Comparison of ENCODE assay signal across 8 cellular contexts in the genomic region with DNA sequence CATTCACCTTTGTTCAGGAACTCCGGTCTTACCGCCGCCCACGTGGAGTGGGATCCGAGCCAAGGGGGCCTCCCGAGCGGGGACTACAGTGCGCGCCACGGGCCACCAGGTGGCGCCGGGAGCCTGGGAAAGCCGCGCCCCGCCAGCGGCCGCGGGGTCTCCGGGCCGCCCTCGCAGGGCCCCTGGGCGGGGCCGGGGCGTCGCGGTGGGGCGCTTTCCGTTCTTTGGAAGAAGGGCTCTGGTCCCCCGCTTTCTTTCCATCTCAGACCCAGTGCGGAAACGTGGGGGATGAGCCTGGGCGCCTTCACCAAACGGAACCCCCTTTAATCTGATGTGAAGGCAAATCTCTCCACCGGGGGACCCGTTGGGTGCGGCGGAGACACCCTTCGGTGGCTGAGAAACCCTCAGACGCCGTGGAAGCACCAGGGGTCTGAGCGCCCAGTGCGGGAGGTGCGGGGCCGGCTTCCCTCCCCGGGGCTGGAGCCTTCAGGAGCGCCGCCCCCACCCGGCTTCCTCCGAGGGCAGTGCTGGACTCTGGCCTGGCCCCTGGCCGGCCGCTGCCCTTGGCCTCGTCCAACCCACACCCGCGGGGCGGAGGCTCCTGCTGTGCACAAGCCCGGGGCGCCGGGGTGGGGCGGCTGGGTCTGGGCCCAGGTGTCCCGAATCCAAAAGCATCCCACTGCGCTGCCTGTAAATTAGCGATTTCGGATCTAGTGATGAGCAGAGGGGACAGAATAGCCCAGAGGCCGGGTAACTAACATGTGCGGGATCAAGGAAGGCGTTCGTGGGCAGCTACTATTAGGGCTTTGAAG. TPM values are rescaled to one million over a fixed set of nuclear protein-coding genes. Genes with fewer than 3 reads are reported as not detected.
DNase-seq lines count a peak whose midpoint lies in the region; ATAC-seq and TF ChIP-seq lines count a peak whose summit lies in the region.

No MANE protein-coding gene starts in this region.

- ATAC-seq in GM21447 (IDR thresholded peaks at IDR 0.05; ENCODE audit: unreplicated experiment) = peak; percentile 94

- intact Hi-C loops in activated T-helper 2 cell treated with anti-CD3 and anti-CD28 coated beads, Interferon-gamma antibody, Interleukin-2, Interleukin-4, amounts not matched to agents 10 μg/mL and 5 μg/mL and 100 μg/mL, durations not matched to agents 14 hours and 24 hours and 36 hours (cut with micrococcal nuclease) = loop anchor here (1.0 to 10.0 kb wide), 7 partner anchors 113 to 461 kb away; a partner anchor contains a TSS

- no peak overlapping the region for H3K27ac ChIP-seq in HUES64 (ENCODE audit: low read depth, low read length)

- H3K4me3 ChIP-seq in HUES64 (ENCODE audit: low read length) (peak overlapping the region; percentile 56), fibroblast of the aortic adventitia (ENCODE audit: low read depth, low read length) (peak overlapping the region; percentile 78)

- H3K36me3 Mint-ChIP-seq in activated T-helper 2 cell treated with anti-CD3 and anti-CD28 coated beads, Interferon-gamma antibody, Interleukin-2, Interleukin-4, amounts not matched to agents 10 μg/mL and 5 μg/mL and 100 μg/mL, durations not matched to agents 14 hours and 24 hours and 36 hours (ENCODE audit: low read depth) = no peaks in the 10 kb centered on the region
- H3K36me3 Mint-ChIP-seq in nephron (ENCODE audit: low read depth) = no peaks in the 10 kb centered on the region

- 17% methylated on average over 67 of the region's 67 CpGs for WGBS in HUES64

- peak; percentile 68 for TF ChIP-seq CTCF in fibroblast of the aortic adventitia (IDR thresholded peaks at IDR 0.05; ENCODE audit: insufficient read depth, low read length)
- TF ChIP-seq CTCF in nephron (IDR thresholded peaks at IDR 0.05; ENCODE audit: unreplicated experiment in 3 of 3) = peak; percentile 97

- DNase-seq in DMS53 (lab: John Stamatoyannopoulos, UW) (peak; percentile 98), RKO (ENCODE audit: low spot score) (peak; percentile 90), fibroblast of the aortic adventitia (ENCODE audit: low read depth) (peak; percentile 68)
- peak; percentile 75 for DNase-seq in activated T-helper 2 cell treated with anti-CD3 and anti-CD28 coated beads, Interferon-gamma antibody, Interleukin-2, Interleukin-4, amounts not matched to agents 10 μg/mL and 5 μg/mL and 100 μg/mL, durations not matched to agents 14 hours and 24 hours and 36 hours (ENCODE audit: low spot score)
- peak; percentile 82 for DNase-seq in stimulated activated naive CD4-positive, alpha-beta T cell treated with Interleukin-2 at 50 U/mL for 16 hours (lab: John Stamatoyannopoulos, UW)

- 0 out of 2 replicates have a peak, but pooled peaks cover 5% of the 10 kb centered on the region for H3K36me3 ChIP-seq in HUES64 (ENCODE audit: insufficient read depth, low read length)

- H3K9ac ChIP-seq in HUES64 (ENCODE audit: low read depth, low read length) = peak overlapping the region; percentile 71

- no peaks in the 10 kb centered on the region for H3K27me3 ChIP-seq in HUES64 (ENCODE audit: insufficient read depth, low read length)

- no peaks in the 10 kb centered on the region for H3K9me3 Mint-ChIP-seq in activated T-helper 2 cell treated with anti-CD3 and anti-CD28 coated beads, Interferon-gamma antibody, Interleukin-2, Interleukin-4, amounts not matched to agents 10 μg/mL and 5 μg/mL and 100 μg/mL, durations not matched to agents 14 hours and 24 hours and 36 hours
- H3K9me3 Mint-ChIP-seq in nephron = no peaks in the 10 kb centered on the region

- peak overlapping the region; percentile 76 for H3K4me3 Mint-ChIP-seq in activated T-helper 2 cell treated with anti-CD3 and anti-CD28 coated beads, Interferon-gamma antibody, Interleukin-2, Interleukin-4, amounts not matched to agents 10 μg/mL and 5 μg/mL and 100 μg/mL, durations not matched to agents 14 hours and 24 hours and 36 hours (ENCODE audit: low read depth)
- peak overlapping the region; percentile 75 to 84 (median 83) for H3K4me3 Mint-ChIP-seq in nephron

- peaks cover 10% of the 10 kb centered on the region for H3K4me1 Mint-ChIP-seq in activated T-helper 2 cell treated with anti-CD3 and anti-CD28 coated beads, Interferon-gamma antibody, Interleukin-2, Interleukin-4, amounts not matched to agents 10 μg/mL and 5 μg/mL and 100 μg/mL, durations not matched to agents 14 hours and 24 hours and 36 hours (ENCODE audit: low read depth)
- H3K4me1 Mint-ChIP-seq in nephron = peaks cover 14% of the 10 kb centered on the region

- H3K4me1 ChIP-seq in HUES64 (ENCODE audit: insufficient read depth, low read length) = peaks cover 25% of the 10 kb centered on the region; the same call in 1 of the 2 replicates

- H3K27ac Mint-ChIP-seq in activated T-helper 2 cell treated with anti-CD3 and anti-CD28 coated beads, Interferon-gamma antibody, Interleukin-2, Interleukin-4, amounts not matched to agents 10 μg/mL and 5 μg/mL and 100 μg/mL, durations not matched to agents 14 hours and 24 hours and 36 hours = peak overlapping the region; percentile 63
- peak overlapping the region; percentile 9 to 79 (median 16) for H3K27ac Mint-ChIP-seq in nephron

- H3K27me3 Mint-ChIP-seq in activated T-helper 2 cell treated with anti-CD3 and anti-CD28 coated beads, Interferon-gamma antibody, Interleukin-2, Interleukin-4, amounts not matched to agents 10 μg/mL and 5 μg/mL and 100 μg/mL, durations not matched to agents 14 hours and 24 hours and 36 hours (ENCODE audit: low read depth) = no peaks in the 10 kb centered on the region
- H3K27me3 Mint-ChIP-seq in nephron (ENCODE audit: low read depth) = no peaks in the 10 kb centered on the region

- H3K9me3 ChIP-seq in HUES64 (ENCODE audit: insufficient read depth, low read depth, low read length) = no peaks in the 10 kb centered on the region

RNA-seq across cellular contexts. Expression of a gene that starts 44.6 kb away (rescaled TPM):
- polyA plus RNA-seq in HUES64 (2013, experiment 1 of 2) = 68.1 TPM
- polyA plus RNA-seq in HUES64 (2013, experiment 2 of 2) = 77.3 TPM
- 92.4 and 92.8 TPM in 2 replicates for total RNA-seq in activated T-helper 2 cell treated with anti-CD3 and anti-CD28 coated beads, Interferon-gamma antibody, Interleukin-2, Interleukin-4, amounts not matched to agents 10 μg/mL and 5 μg/mL and 100 μg/mL, durations not matched to agents 14 hours and 24 hours and 36 hours
- 27.9 and 67.7 TPM in 2 replicates for total RNA-seq in fibroblast of the aortic adventitia (ENCODE audit: low replicate concordance)
